1 cellular context compared by ENCODE assay signal in genomic region chr6:37048851-37049734, GRCh38.
TF ChIP-seq lines count a peak whose summit lies in the region.

No MANE protein-coding gene starts in this region.

TF ChIP-seq in K562, 482 proteins besides CTCF, POLR2A, EP300 and RAD21 (continued from another document and continues in another):
- 0 out of 2 replicates have a peak, but pooled peaks have one; percentile 24 for TF ChIP-seq CLOCK (CRISPR knock-in tag; IDR thresholded peaks at IDR 0.05; ENCODE audit: borderline replicate concordance)
- no peak for TF ChIP-seq SUPT5H (IDR thresholded peaks at IDR 0.05)
- TF ChIP-seq CEBPZ (IDR thresholded peaks at IDR 0.05; ENCODE audit: borderline replicate concordance, low read depth, low read length) = no peak
- peak; percentile 84 for TF ChIP-seq ATF3 (IDR thresholded peaks at IDR 0.05)
- 0 out of 2 replicates have a peak, but pooled peaks have one; percentile 13 for TF ChIP-seq ATF3 (CRISPR knock-in tag; conservative IDR thresholded peaks at IDR 0.05)
- TF ChIP-seq RAD51 (IDR thresholded peaks at IDR 0.05; ENCODE audit: borderline replicate concordance, low read depth) = no peak
- peak in 1 of 2 experiments; percentile 44; a peak in 1 of 4 replicates for TF ChIP-seq FOXK2 (conservative IDR thresholded peaks at IDR 0.05 in 1 of 2, IDR thresholded peaks at IDR 0.05 in 1 of 2; ENCODE audit: low read depth in 2 of 2)
- TF ChIP-seq USF2 (CRISPR knock-in tag; IDR thresholded peaks at IDR 0.05) = no peak
- peak; percentile 81 for TF ChIP-seq STAT5A (IDR thresholded peaks at IDR 0.05; ENCODE audit: borderline replicate concordance, low read length)
- TF ChIP-seq TEAD1 (CRISPR knock-in tag; IDR thresholded peaks at IDR 0.05) = no peak
- TF ChIP-seq ZNF780A (CRISPR knock-in tag; IDR thresholded peaks at IDR 0.05) = no peak
- no peak for TF ChIP-seq ARID3A (IDR thresholded peaks at IDR 0.05; ENCODE audit: borderline replicate concordance, low read depth, low read length)
- TF ChIP-seq TCF3 (CRISPR knock-in tag; IDR thresholded peaks at IDR 0.05) = peak; percentile 77
- TF ChIP-seq IRF1 (CRISPR knock-in tag; IDR thresholded peaks at IDR 0.05; ENCODE audit: borderline replicate concordance) = no peak
- TF ChIP-seq NELFE (IDR thresholded peaks at IDR 0.05; ENCODE audit: insufficient read depth, insufficient read length) = no peak
- no peak for TF ChIP-seq HCFC1 (IDR thresholded peaks at IDR 0.05; ENCODE audit: low read depth, low read length)
- TF ChIP-seq KAT7 (CRISPR knock-in tag; IDR thresholded peaks at IDR 0.05; ENCODE audit: borderline replicate concordance) = peak; percentile 49; the same call in 1 of the 2 replicates
- TF ChIP-seq ZNF695 (CRISPR knock-in tag; IDR thresholded peaks at IDR 0.05) = no peak
- TF ChIP-seq CBFA2T3 (IDR thresholded peaks at IDR 0.05) = peak; percentile 82
- TF ChIP-seq MEF2D (tag; conservative IDR thresholded peaks at IDR 0.05; ENCODE audit: low read depth) = peak; percentile 19; the same call in 1 of the 2 replicates
- no peak for TF ChIP-seq TCF15 (CRISPR knock-in tag; IDR thresholded peaks at IDR 0.05)
- TF ChIP-seq GABPB1 (CRISPR knock-in tag; IDR thresholded peaks at IDR 0.05) = no peak; the same call in 1 of the 2 replicates
- TF ChIP-seq NRF1 (conservative IDR thresholded peaks at IDR 0.05 in 1 of 2, IDR thresholded peaks at IDR 0.05 in 1 of 2) = no peak
- no peak for TF ChIP-seq KLF13 (tag; IDR thresholded peaks at IDR 0.05; ENCODE audit: borderline replicate concordance, low read depth)
- TF ChIP-seq RBM34 (IDR thresholded peaks at IDR 0.05; ENCODE audit: borderline replicate concordance, insufficient read depth, low read length) = no peak
- TF ChIP-seq JUND (IDR thresholded peaks at IDR 0.05; ENCODE audit: borderline replicate concordance, low read depth, low read length) = peak; percentile 89
- peak; percentile 65; the same call in 1 of the 3 replicates for TF ChIP-seq JUND (tag; IDR thresholded peaks at IDR 0.05; ENCODE audit: borderline replicate concordance, low read depth, low read length)
- TF ChIP-seq STAG1 (CRISPR knock-in tag; IDR thresholded peaks at IDR 0.05; ENCODE audit: borderline replicate concordance) = no peak
- TF ChIP-seq ZNF431 (CRISPR knock-in tag; IDR thresholded peaks at IDR 0.05) = no peak
- TF ChIP-seq GATAD2B (IDR thresholded peaks at IDR 0.05; ENCODE audit: borderline replicate concordance) = no peak
- TF ChIP-seq ZNF518B (CRISPR knock-in tag; IDR thresholded peaks at IDR 0.05) = no peak
- no peak for TF ChIP-seq TRIM25 (IDR thresholded peaks at IDR 0.05; ENCODE audit: borderline replicate concordance)
- no peak for TF ChIP-seq SFPQ (IDR thresholded peaks at IDR 0.05; ENCODE audit: low read depth, low read length)
- TF ChIP-seq BRD9 (IDR thresholded peaks at IDR 0.05; ENCODE audit: low read depth, partially characterized antibody) = peak; percentile 61
- TF ChIP-seq ZNF217 (CRISPR knock-in tag; IDR thresholded peaks at IDR 0.05) = no peak
- TF ChIP-seq ZNF551 (CRISPR knock-in tag; IDR thresholded peaks at IDR 0.05) = no peak
- no peak; the same call in 1 of the 2 replicates for TF ChIP-seq ATF7 (IDR thresholded peaks at IDR 0.05)
- peak; percentile 85 for TF ChIP-seq TAF9B (IDR thresholded peaks at IDR 0.05; ENCODE audit: partially characterized antibody)
- peak; percentile 76 for TF ChIP-seq NUFIP1 (IDR thresholded peaks at IDR 0.05; ENCODE audit: partially characterized antibody)
- peak; percentile 26 for TF ChIP-seq RBBP5 (IDR thresholded peaks at IDR 0.05; ENCODE audit: borderline replicate concordance, insufficient read depth, low read length, poor library complexity, severe bottlenecking)
- TF ChIP-seq PCBP1 (IDR thresholded peaks at IDR 0.05; ENCODE audit: low read depth, low read length, poor library complexity, severe bottlenecking) = no peak
- peak; percentile 1 for TF ChIP-seq MEIS2 (IDR thresholded peaks at IDR 0.05; ENCODE audit: partially characterized antibody)
- TF ChIP-seq HNRNPH1 (optimal IDR thresholded peaks at IDR 0.05; ENCODE audit: low read depth, low read length) = no peak
- TF ChIP-seq ZNF830 (CRISPR knock-in tag; IDR thresholded peaks at IDR 0.05) = no peak
- TF ChIP-seq TGIF2 (CRISPR knock-in tag; IDR thresholded peaks at IDR 0.05) = peak; percentile 49; the same call in 1 of the 2 replicates
- peak; percentile 72 for TF ChIP-seq ZNF583 (CRISPR knock-in tag; IDR thresholded peaks at IDR 0.05)
- no peak; the same call in none of the 2 replicates for TF ChIP-seq GTF2E2 (tag; IDR thresholded peaks at IDR 0.05)
- no peak for TF ChIP-seq CSDE1 (IDR thresholded peaks at IDR 0.05)
